8 cellular contexts compared by ENCODE assay signal in genomic region chr17:59607817-59608403, GRCh38. TPM values are rescaled to one million over a fixed set of nuclear protein-coding genes. Genes with fewer than 3 reads are reported as not detected.
A peak's percentile ranks its signal among the peaks of the same experiment; 100 is the strongest.
DNase-seq lines count a peak whose midpoint lies in the region; TF ChIP-seq lines count a peak whose summit lies in the region.

No MANE protein-coding gene starts in this region.

- dilution Hi-C loops in mammary epithelial cell (cut with HindIII; ENCODE audit: low sequenced_read_pairs): no loop called here

- TF ChIP-seq CTCF in OCI-LY3 (IDR thresholded peaks at IDR 0.05; ENCODE audit: low read depth, low read length) (peak; percentile 32; the same call in 1 of the 2 replicates), mammary epithelial cell (conservative IDR thresholded peaks at IDR 0.05 in 1 of 2, IDR thresholded peaks at IDR 0.05 in 1 of 2; ENCODE audit: extremely low read depth in 1 of 2, insufficient read depth in 1 of 2, low read depth in 1 of 2, low read length in 2 of 2) (peak; percentile 36 to 39), prostate gland (IDR thresholded peaks at IDR 0.05) (no peak), foreskin fibroblast (IDR thresholded peaks at IDR 0.05; ENCODE audit: low read depth, low read length) (no peak)

- H3K36me3 ChIP-seq in OCI-LY3 (replicated peaks; ENCODE audit: low read depth, low read length): peaks cover 15% of the 10 kb centered on the region
- H3K36me3 ChIP-seq in mammary epithelial cell (ENCODE audit: insufficient read depth, low read length): peaks cover 23% of the 10 kb centered on the region
- H3K36me3 ChIP-seq in prostate gland: no peaks in the 10 kb centered on the region

- 89% methylated on average over 5 of the region's 5 CpGs for WGBS in mammary epithelial cell (ENCODE audit: low coverage, missing lambda C conversion rate)
- 86% methylated on average over 5 of the region's 5 CpGs for WGBS in prostate gland

- H3K27ac ChIP-seq in OCI-LY3 (ENCODE audit: low read length) (no peak overlapping the region), mammary epithelial cell (ENCODE audit: insufficient read depth, low read depth, low read length) (no peak overlapping the region), prostate gland (no peak overlapping the region)

- H3K4me1 ChIP-seq in OCI-LY3 (ENCODE audit: low read length) (no peaks in the 10 kb centered on the region), mammary epithelial cell (ENCODE audit: insufficient read depth, low read length) (no peaks in the 10 kb centered on the region), prostate gland (replicated peaks) (no peaks in the 10 kb centered on the region)

- CTCF ChIA-PET in mammary epithelial cell (lab: Charles Lee; ENCODE audit: low non-redundant PET): no interaction called here

- H3K9me3 ChIP-seq in OCI-LY3 (ENCODE audit: insufficient read depth, low read length) (no peaks in the 10 kb centered on the region), mammary epithelial cell (replicated peaks; ENCODE audit: insufficient read depth, low read length) (no peaks in the 10 kb centered on the region), prostate gland (no peaks in the 10 kb centered on the region)

- no peak overlapping the region for H3K4me2 ChIP-seq in OCI-LY3 (ENCODE audit: low read length)
- H3K4me2 ChIP-seq in mammary epithelial cell (ENCODE audit: insufficient read depth, low read depth, low read length): no peak overlapping the region

- no peak overlapping the region for H2AFZ ChIP-seq in OCI-LY3 (ENCODE audit: low read depth, low read length)
- H2AFZ ChIP-seq in mammary epithelial cell (ENCODE audit: low read depth, low read length): no peak overlapping the region

- H3K9ac ChIP-seq in OCI-LY3 (ENCODE audit: low read length) (no peak overlapping the region), mammary epithelial cell (ENCODE audit: insufficient read depth, low read length) (no peak overlapping the region)

- intact Hi-C loops in mammary epithelial cell (cut with micrococcal nuclease) (no loop called here), prostate gland (cut with DNase I) (no loop called here)

- DNase-seq in SIG-M5 treated with dmso at 0.1 percent for 504 hours (lab: John Stamatoyannopoulos, UW; ENCODE audit: unreplicated experiment) (peak; percentile 13), SIG-M5 (lab: John Stamatoyannopoulos, UW) (no peak), mammary epithelial cell (no peak), prostate gland (ENCODE audit: low spot score) (no peak), foreskin fibroblast (no peak), NCI-H1105 (lab: John Stamatoyannopoulos, UW) (no peak)
- peak in 2 of 3 donors; percentile 37 to 38 for DNase-seq in stimulated activated CD4-positive, alpha-beta T cell treated with anti-CD3 and anti-CD28 coated beads, Interleukin-12 subunit alpha, Interleukin-12 subunit beta, amount 100 ng/mL, for 48 hours (ENCODE audit: low read depth in 2 of 3, low spot score in 1 of 3)

- H4K20me1 ChIP-seq in OCI-LY3 (ENCODE audit: insufficient read depth, low read length): no peaks in the 10 kb centered on the region
- no peaks in the 10 kb centered on the region for H4K20me1 ChIP-seq in mammary epithelial cell (ENCODE audit: insufficient read depth, low read length)

- H3K79me2 ChIP-seq in OCI-LY3 (ENCODE audit: low read length): no peaks in the 10 kb centered on the region
- H3K79me2 ChIP-seq in mammary epithelial cell (ENCODE audit: insufficient read depth, low read length): no peaks in the 10 kb centered on the region

- in situ Hi-C loops in mammary epithelial cell (cut with MboI; ENCODE audit: low sequenced_read_pairs in 2 of 2): no loop called here

- no peak for TF ChIP-seq POLR2A in prostate gland (IDR thresholded peaks at IDR 0.05)

- H3K4me3 ChIP-seq in OCI-LY3 (ENCODE audit: low read length): no peak overlapping the region
- no peak overlapping the region for H3K4me3 ChIP-seq in mammary epithelial cell (replicated peaks in 1 of 3; ENCODE audit: insufficient read depth in 1 of 3, low read depth in 2 of 3, low read length in 3 of 3)
- no peak overlapping the region for H3K4me3 ChIP-seq in prostate gland
- H3K4me3 ChIP-seq in foreskin fibroblast (ENCODE audit: low read depth in 1 of 2, low read length in 2 of 2): no peak overlapping the region

- no TSS peak for BruUV-seq in mammary epithelial cell (replicated peaks; lab: Mats Ljungman, UMichigan)

- H3K27me3 ChIP-seq in OCI-LY3 (ENCODE audit: low read depth, low read length) (no peaks in the 10 kb centered on the region), mammary epithelial cell (ENCODE audit: insufficient read depth, low read length) (no peaks in the 10 kb centered on the region), prostate gland (replicated peaks; ENCODE audit: insufficient read depth) (no peaks in the 10 kb centered on the region)

RNA-seq across cellular contexts. Expression of gene CLTC, which starts 11.8 kb away (rescaled TPM):
- total RNA-seq in mammary epithelial cell (100 to 1,000 TPM; 266 to 356 TPM), prostate gland (100 to 1,000 TPM; 202 to 206 TPM)
- polyA plus RNA-seq in mammary epithelial cell: 267 TPM
- polyA minus RNA-seq in mammary epithelial cell: 336 TPM

RNA-seq across cellular contexts. Expression of gene DHX40, which starts 42.5 kb away (rescaled TPM):
- total RNA-seq in mammary epithelial cell: 10 to 100 TPM; 22.5 to 42.7 TPM
- polyA plus RNA-seq in mammary epithelial cell: 15.1 TPM
- polyA minus RNA-seq in mammary epithelial cell: 23.0 TPM
- total RNA-seq in prostate gland: 10 to 100 TPM; 43.7 to 53.7 TPM

Comparison
In these comparisons a context has a peak if more than half of its experiments do, and no peak if none do; other contexts are left out.
1. DNase-seq: peak in SIG-M5 treated with dmso at 0.1 percent for 504 hours (single experiment) and stimulated activated CD4-positive, alpha-beta T cell treated with anti-CD3 and anti-CD28 coated beads, Interleukin-12 subunit alpha, Interleukin-12 subunit beta, amount 100 ng/mL, for 48 hours (2 of 3); none in SIG-M5 (single experiment), mammary epithelial cell (single experiment), prostate gland (single experiment), foreskin fibroblast (0 of 2) and NCI-H1105 (single experiment).
2. CTCF ChIP-seq: peak in OCI-LY3 (single experiment) and mammary epithelial cell (2 of 2); none in prostate gland (0 of 4) and foreskin fibroblast (single experiment).